Comparison of ENCODE assay signal across 8 cellular contexts in genomic region chr2:27356382-27357181, GRCh38. TPM values are rescaled to one million over a fixed set of nuclear protein-coding genes. Genes with fewer than 3 reads are reported as not detected.
DNase-seq lines count a peak whose midpoint lies in the region; ATAC-seq, FAIRE-seq and TF ChIP-seq lines count a peak whose summit lies in the region.

TSS of gene GTF3C2 (minus strand) at chr2:27356764. CDS start at chr2:27343554, 13,210 bp downstream.

- peak; percentile 91 for TF ChIP-seq POLR2A in GM12891 (IDR thresholded peaks at IDR 0.05; ENCODE audit: low read depth, low read length)

- peak; percentile 85 for FAIRE-seq in GM12891 (lab: Jason Lieb, UNC)

- CTCF ChIA-PET in T-cell (lab: Charles Lee): interaction anchor here (0.5 to 1.3 kb wide), 5 partner anchors 13 to 293 kb away, joined by 3 to 6 read pairs (median 3); partner anchors contain the start of genes EIF2B4 (in 1 of the 2), MPV17 (in 1 of the 2) and PPM1G (in 1 of the 2)

- ATAC-seq in HG02840 (IDR thresholded peaks at IDR 0.05; ENCODE audit: low FRiP score, unreplicated experiment) (peak; percentile 81), T-cell (replicated peaks in 1 of 4) (peak; percentile 78 to 83 (median 82))

- H3K27ac Mint-ChIP-seq in T-cell (peak within 1 kb of the TSS; percentile 97 to 99), type B pancreatic cell (peak within 1 kb of the TSS; percentile 98)

- no peaks in the 10 kb centered on the region for H3K9me3 Mint-ChIP-seq in T-cell
- H3K9me3 Mint-ChIP-seq in type B pancreatic cell: no peaks in the 10 kb centered on the region

- peak; percentile 70 for DNase-seq in GM12891 (ENCODE audit: insufficient read length, low spot score)
- DNase-seq in NCI-H1436 treated with DMSO at 0.1 percent for 48 hours (lab: John Stamatoyannopoulos, UW): peak; percentile 66
- DNase-seq in T-cell: peak; percentile 81 to 93 (median 89)
- peak; percentile 96 for DNase-seq in cardiac septum (ENCODE audit: low spot score)
- DNase-seq in pons (ENCODE audit: low spot score): peak; percentile 98
- peak; percentile 93 for DNase-seq in type B pancreatic cell (ENCODE audit: extremely low spot score, unreplicated experiment)

- H3K27me3 Mint-ChIP-seq in T-cell (no peaks in the 10 kb centered on the region), type B pancreatic cell (no peaks in the 10 kb centered on the region)

- POLR2A ChIA-PET in T-cell (lab: Charles Lee): no interaction called here

- H3K27ac ChIP-seq in adipose tissue (ENCODE audit: low read depth, low read length): peak within 1 kb of the TSS; percentile 60

- no peak for TF ChIP-seq CTCF in type B pancreatic cell (conservative IDR thresholded peaks at IDR 0.05)

- H3K36me3 Mint-ChIP-seq in T-cell: no peaks in the 10 kb centered on the region
- peaks cover 18% of the 10 kb centered on the region for H3K36me3 Mint-ChIP-seq in type B pancreatic cell

- H3K4me1 Mint-ChIP-seq in T-cell (peaks cover 57 to 62% (median 60%) of the 10 kb centered on the region in 3 donors), type B pancreatic cell (ENCODE audit: unreplicated experiment) (peaks cover 29% of the 10 kb centered on the region)

- intact Hi-C loops in cardiac septum (cut with DNase I): loop anchor here (1.0 to 2.0 kb wide), 2 partner anchors 14 to 34 kb away; partner anchors contain the start of genes EIF2B4, MPV17 and SNX17

- 0% methylated on average over 67 of the region's 67 CpGs for WGBS in adipose tissue, 3 donors

- peak within 1 kb of the TSS; percentile 93 to 100 (median 98) for H3K4me3 Mint-ChIP-seq in T-cell
- H3K4me3 Mint-ChIP-seq in type B pancreatic cell: peak within 1 kb of the TSS; percentile 98

TF ChIP-seq in GM12891, 5 proteins besides CTCF, POLR2A, EP300 and RAD21:
- no peak for TF ChIP-seq SPI1 (IDR thresholded peaks at IDR 0.05; ENCODE audit: low read depth, low read length)
- peak; percentile 71 for TF ChIP-seq POU2F2 (IDR thresholded peaks at IDR 0.05; ENCODE audit: low read depth, low read length)
- TF ChIP-seq POLR2AphosphoS5 (IDR thresholded peaks at IDR 0.05; ENCODE audit: low read depth, low read length): peak; percentile 87; the same call in 1 of the 2 replicates
- TF ChIP-seq PAX5 (IDR thresholded peaks at IDR 0.05; ENCODE audit: insufficient read depth, low read length, severe bottlenecking): no peak
- TF ChIP-seq TAF1 (IDR thresholded peaks at IDR 0.05; ENCODE audit: low read depth, low read length): peak; percentile 56
TF ChIP-seq in GM12891: peak in this region for 3.

RNA-seq across cellular contexts. Expression of gene GTF3C2, which starts in this region (rescaled TPM):
- polyA plus RNA-seq in GM12891 (2012; ENCODE audit: low read depth, missing spikeins): 45.3 TPM
- 10 to 100 TPM; 69.8 to 89.9 (median 82.1) TPM for total RNA-seq in T-cell
- 10 to 100 TPM; 18.0 to 23.9 (median 21.4) TPM for polyA plus RNA-seq in adipose tissue
- 23.9 TPM for total RNA-seq in cardiac septum
- total RNA-seq in type B pancreatic cell (ENCODE audit: low replicate concordance): 74.2 and 76.5 TPM in 2 replicates

Comparison
In these comparisons a context has a peak if more than half of its experiments do, and no peak if none do; other contexts are left out.
1. Peak in every context shown above with its lines: DNase-seq, ATAC-seq and H3K27ac ChIP-seq.